Comparison of ENCODE assay signal across 20 cellular contexts in genomic region chr13:33394294-33394932, GRCh38.
DNase-seq lines count a peak whose midpoint lies in the region; ATAC-seq, FAIRE-seq and TF ChIP-seq lines count a peak whose summit lies in the region.
"Had no signal": no experiment of that assay in that cellular context is flagged by ENCODE, and none has a peak within 500 bp of the region (broad histone marks: within the 10 kb centered on the region; RNA-seq: fewer than 3 reads in every experiment).

No MANE protein-coding gene starts in this region.

- no peak overlapping the region for H3K4me2 ChIP-seq in mesendoderm (ENCODE audit: low read length)

- no peak overlapping the region for H2BK5ac ChIP-seq in mesendoderm (ENCODE audit: low read length)

- H3K27ac ChIP-seq in heart left ventricle (peak overlapping the region in 2 of 12 donors; percentile 28 to 69), mesendoderm (ENCODE audit: low read depth, low read length) (no peak overlapping the region), caudate nucleus (ENCODE audit: low read depth, low read length) (no peak overlapping the region)
- H3K27ac ChIP-seq: SJCRH30 had no signal

- H2BK120ac ChIP-seq in mesendoderm (ENCODE audit: low read depth, low read length), result no peak overlapping the region

- H3K79me1 ChIP-seq in mesendoderm (ENCODE audit: low read length), result no peaks in the 10 kb centered on the region

- no peak overlapping the region for H3K27ac Mint-ChIP-seq in Caco-2 (ENCODE audit: unreplicated experiment)

- peaks cover 0 to 10% (median 0%) of the 10 kb centered on the region in 12 donors for H3K4me1 ChIP-seq in heart left ventricle
- H3K4me1 ChIP-seq in mesendoderm (ENCODE audit: control insufficient read depth, low read depth, low read length), result no peaks in the 10 kb centered on the region
- no peaks in the 10 kb centered on the region for H3K4me1 ChIP-seq in Caco-2
- H3K4me1 ChIP-seq: SJCRH30 had no signal

- TF ChIP-seq POLR2A in heart left ventricle (IDR thresholded peaks at IDR 0.05), result no peak

- H3K36me3 ChIP-seq in heart left ventricle (no peaks in the 10 kb centered on the region), mesendoderm (ENCODE audit: control insufficient read depth, insufficient read depth, low read length) (no peaks in the 10 kb centered on the region), Caco-2 (ENCODE audit: control insufficient read depth, insufficient read depth, low read length) (no peaks in the 10 kb centered on the region)
- H3K36me3 ChIP-seq: SJCRH30 had no signal

- no peak overlapping the region for H4K8ac ChIP-seq in mesendoderm (ENCODE audit: low read depth, low read length)

- no peak overlapping the region for H3K4ac ChIP-seq in mesendoderm (ENCODE audit: low read depth, low read length)

- H3K9me3 Mint-ChIP-seq in Caco-2 (ENCODE audit: unreplicated experiment), result no peaks in the 10 kb centered on the region

- no peak overlapping the region for H3K23ac ChIP-seq in mesendoderm (ENCODE audit: low read length)

- H2AK5ac ChIP-seq in mesendoderm (ENCODE audit: low read length), result no peak overlapping the region

- H3K18ac ChIP-seq in mesendoderm (ENCODE audit: low read length), result no peak overlapping the region

- no peak overlapping the region for H4K5ac ChIP-seq in mesendoderm (ENCODE audit: low read length)

- BruUV-seq in Caco-2 (replicated peaks; lab: Mats Ljungman, UMichigan), result no TSS peak

- CTCF ChIA-PET in Caco-2 (lab: Charles Lee), result no interaction called here

- no peak overlapping the region for H3K4me3 Mint-ChIP-seq in Caco-2 (ENCODE audit: unreplicated experiment)
- H3K4me3 Mint-ChIP-seq: CD14-positive monocyte had no signal

- FAIRE-seq in urothelium cell line (lab: Jason Lieb, UNC), result no peak
- FAIRE-seq: H54 had no signal

- H3K27me3 Mint-ChIP-seq in Caco-2 (ENCODE audit: insufficient read depth, unreplicated experiment), result no peaks in the 10 kb centered on the region

- no peak overlapping the region for H2BK15ac ChIP-seq in mesendoderm (replicated peaks; ENCODE audit: low read depth)

- H3K9me3 ChIP-seq in heart left ventricle (no peaks in the 10 kb centered on the region), Caco-2 (no peaks in the 10 kb centered on the region)
- H3K9me3 ChIP-seq: SJCRH30 had no signal

- DNase-seq in amniotic epithelial cell (ENCODE audit: low read depth) (peak; percentile 22), heart left ventricle (no peak), mesendoderm (peak; percentile 30), renal cortical epithelial cell (ENCODE audit: low read depth) (peak; percentile 38), caudate nucleus (lab: John Stamatoyannopoulos, UW) (no peak), Caco-2 (no peak), urothelium cell line (ENCODE audit: low spot score) (no peak)
- DNase-seq in stimulated activated CD4-positive, alpha-beta T cell treated with anti-CD3 and anti-CD28 coated beads, Interleukin-1b, Interleukin-23, amount 100 ng/mL, for 48 hours, result no peak
- DNase-seq: AML-193, EL, IMR-90, Kasumi-1, MM.1S, NCI-H1105 treated with DMSO at 0.1 percent for 48 hours, NCI-H187 treated with DMSO at 0.1 percent for 48 hours, NCI-H69, RPMI8226, SJCRH30 had no signal

- no peak for TF ChIP-seq CTCF in heart left ventricle (IDR thresholded peaks at IDR 0.05)
- TF ChIP-seq CTCF in Caco-2 (IDR thresholded peaks at IDR 0.05; ENCODE audit: insufficient read depth in 1 of 2, low read depth in 1 of 2, low read length in 1 of 2, severe bottlenecking in 1 of 2, unreplicated experiment in 1 of 2), result no peak

- no peaks in the 10 kb centered on the region for H3K27me3 ChIP-seq in heart left ventricle
- H3K27me3 ChIP-seq in mesendoderm (ENCODE audit: insufficient read depth, low read length, poor library complexity), result no peaks in the 10 kb centered on the region
- H3K27me3 ChIP-seq in Caco-2 (replicated peaks; ENCODE audit: control insufficient read depth, insufficient read depth, low read length), result no peaks in the 10 kb centered on the region
- H3K27me3 ChIP-seq: SJCRH30 had no signal

- WGBS in heart left ventricle, 4 donors, result 53 to 66% (median 62%) methylated on average over 3 of the region's 3 CpGs
- no CpG with 5 or more reads among the region's 3 CpGs for WGBS in mesendoderm (ENCODE audit: extremely low coverage, insufficient coverage, low lambda C conversion rate)

- POLR2A ChIA-PET in Caco-2 (lab: Charles Lee), result no interaction called here

- no peaks in the 10 kb centered on the region for H3K36me3 Mint-ChIP-seq in Caco-2 (ENCODE audit: insufficient read depth, unreplicated experiment)
- H3K36me3 Mint-ChIP-seq: CD14-positive monocyte had no signal

- no peak overlapping the region for H3K56ac ChIP-seq in mesendoderm (ENCODE audit: low read length)

- intact Hi-C loops in heart left ventricle (cut with DNase I), result no loop called here
- intact Hi-C loops in Caco-2 (cut with micrococcal nuclease; ENCODE audit: unreplicated experiment), result no loop called here

- no peaks in the 10 kb centered on the region for H3K4me1 Mint-ChIP-seq in Caco-2 (ENCODE audit: low read depth, unreplicated experiment)
- H3K4me1 Mint-ChIP-seq: CD14-positive monocyte had no signal

- no peaks in the 10 kb centered on the region for H3K79me2 ChIP-seq in mesendoderm (ENCODE audit: control insufficient read depth, insufficient read depth, low read length)

- no peak overlapping the region for H3K4me3 ChIP-seq in heart left ventricle
- H3K4me3 ChIP-seq in mesendoderm (ENCODE audit: low read length), result no peak overlapping the region
- no peak overlapping the region for H3K4me3 ChIP-seq in Caco-2 (ENCODE audit: low read depth, low read length)
- H3K4me3 ChIP-seq: SJCRH30 had no signal

- peak; percentile 70 to 90 (median 84) for ATAC-seq in heart left ventricle

- no peak overlapping the region for H3K9ac ChIP-seq in mesendoderm (ENCODE audit: low read length)

Comparison
In these comparisons a context has a peak if more than half of its experiments do, and no peak if none do; other contexts are left out.
1. DNase-seq: peak in amniotic epithelial cell (single experiment), mesendoderm (single experiment) and renal cortical epithelial cell (single experiment); none in heart left ventricle (0 of 5), caudate nucleus (0 of 61), Caco-2 (0 of 2), stimulated activated CD4-positive, alpha-beta T cell treated with anti-CD3 and anti-CD28 coated beads, Interleukin-1b, Interleukin-23, amount 100 ng/mL, for 48 hours (single experiment) and urothelium cell line (single experiment).